ENCODE assay signal across 19 cellular contexts in genomic region chr17:65103896-65104295, GRCh38. TPM values are rescaled to one million over a fixed set of nuclear protein-coding genes. Genes with fewer than 3 reads are reported as not detected.
DNase-seq lines count a peak whose midpoint lies in the region; ATAC-seq, FAIRE-seq and TF ChIP-seq lines count a peak whose summit lies in the region.
"Had no signal": no experiment of that assay in that cellular context is flagged by ENCODE, and none has a peak within 500 bp of the region (broad histone marks: within the 10 kb centered on the region; RNA-seq: fewer than 3 reads in every experiment).

No MANE protein-coding gene starts in this region.

- H3K27me3 ChIP-seq in PC-3 (ENCODE audit: low read length), result no peaks in the 10 kb centered on the region
- H3K27me3 ChIP-seq: cardiac muscle cell had no signal

- H3K27me3 Mint-ChIP-seq in nephron (ENCODE audit: low read depth), result peaks cover 3% of the 10 kb centered on the region
- H3K27me3 Mint-ChIP-seq: activated naive CD8-positive, alpha-beta T cell treated with anti-CD3 and anti-CD28 coated beads for 36 hours had no signal

- peak overlapping the region; percentile 22; the same call in 1 of the 2 replicates for H3K9ac ChIP-seq in PC-3 (ENCODE audit: low read length)

- no peaks in the 10 kb centered on the region for H3K9me3 Mint-ChIP-seq in nephron
- H3K9me3 Mint-ChIP-seq: activated naive CD8-positive, alpha-beta T cell treated with anti-CD3 and anti-CD28 coated beads for 36 hours; naive thymus-derived CD4-positive, alpha-beta T cell had no signal

- no peak for TF ChIP-seq POLR2A in GM12892 (IDR thresholded peaks at IDR 0.05; ENCODE audit: low read depth, low read length)

- peak overlapping the region; percentile 44 for H3K4me2 ChIP-seq in PC-3 (ENCODE audit: low read length)

- no peak for DNase-seq in GM12892 (ENCODE audit: insufficient read length)
- DNase-seq in PC-3, result peak; percentile 93
- DNase-seq in cardiac fibroblast (ENCODE audit: low read depth in 2 of 2), result peak; percentile 16 to 56
- no peak for DNase-seq in occipital lobe (lab: John Stamatoyannopoulos, UW)
- DNase-seq in NCI-H1105 treated with DMSO at 0.1 percent for 48 hours (lab: John Stamatoyannopoulos, UW), result no peak
- DNase-seq in posterior cingulate gyrus, result no peak
- DNase-seq: activated naive CD8-positive, alpha-beta T cell treated with anti-CD3 and anti-CD28 coated beads for 36 hours; effector CD4-positive, alpha-beta T cell; GF-D8; mesenchymal stem cell; MV-4-11; naive thymus-derived CD4-positive, alpha-beta T cell; NCI-H2029; SHP77 had no signal

- intact Hi-C loops in PC-3 (cut with micrococcal nuclease), result loop anchor here (5.0 kb wide), 1 partner anchor 33 kb away; the partner anchor contains the start of gene RGS9
- intact Hi-C loops in posterior cingulate gyrus (cut with DNase I), result loop anchor here (5.0 kb wide), 3 partner anchors 33 to 127 kb away; partner anchors contain the start of gene RGS9

- no peaks in the 10 kb centered on the region for H3K36me3 ChIP-seq in PC-3 (ENCODE audit: low read depth, low read length)
- H3K36me3 ChIP-seq: cardiac muscle cell had no signal

- H3K4me3 Mint-ChIP-seq in nephron, result peak overlapping the region in 1 of 3 experiments; percentile 16
- H3K4me3 Mint-ChIP-seq: activated naive CD8-positive, alpha-beta T cell treated with anti-CD3 and anti-CD28 coated beads for 36 hours; naive thymus-derived CD4-positive, alpha-beta T cell had no signal

- no peak overlapping the region for H2AFZ ChIP-seq in PC-3 (ENCODE audit: low read length)

- H3F3A ChIP-seq in PC-3 (ENCODE audit: low read length, unreplicated experiment), result no peaks in the 10 kb centered on the region

- no peaks in the 10 kb centered on the region for H4K20me1 ChIP-seq in PC-3 (ENCODE audit: low read length)

- CTCF ChIA-PET in PC-3 (lab: Charles Lee), result no interaction called here

- TF ChIP-seq CTCF in PC-3 (conservative IDR thresholded peaks at IDR 0.05; ENCODE audit: low read depth, low read length), result no peak
- no peak for TF ChIP-seq CTCF in cardiac fibroblast (IDR thresholded peaks at IDR 0.05; ENCODE audit: low read depth, low read length)
- TF ChIP-seq CTCF in nephron (IDR thresholded peaks at IDR 0.05; ENCODE audit: unreplicated experiment in 3 of 3), result no peak

- peak overlapping the region; percentile 64 for H3K27ac ChIP-seq in PC-3 (ENCODE audit: low read length)
- H3K27ac ChIP-seq: cardiac muscle cell had no signal

- no peaks in the 10 kb centered on the region for H3K9me2 ChIP-seq in PC-3 (replicated peaks; ENCODE audit: low read length)

- POLR2A ChIA-PET in PC-3 (lab: Charles Lee; ENCODE audit: unreplicated experiment), result interaction anchor here (0.6 to 1.2 kb wide), 5 partner anchors 39 to 608 kb away, joined by 3 to 38 read pairs (median 3); partner anchors contain the start of gene GNA13

- FAIRE-seq in GM12892 (lab: Jason Lieb, UNC), result peak; percentile 40
- FAIRE-seq: HepG2, islet of Langerhans had no signal

- peaks cover 57% of the 10 kb centered on the region for H3K4me1 Mint-ChIP-seq in nephron

- BruUV-seq in PC-3 (replicated peaks; lab: Mats Ljungman, UMichigan), result no TSS peak

- H3K27ac Mint-ChIP-seq in nephron, result peak overlapping the region in 2 of 3 experiments; percentile 83 to 98
- H3K27ac Mint-ChIP-seq: activated naive CD8-positive, alpha-beta T cell treated with anti-CD3 and anti-CD28 coated beads for 36 hours; naive thymus-derived CD4-positive, alpha-beta T cell had no signal

- H3K4me3 ChIP-seq in PC-3 (ENCODE audit: low read length) (no peak overlapping the region), cardiac fibroblast (replicated peaks in 1 of 2; ENCODE audit: low read depth in 2 of 2, low read length in 2 of 2) (no peak overlapping the region)
- H3K4me3 ChIP-seq: cardiac muscle cell had no signal

- H3K79me2 ChIP-seq in PC-3 (ENCODE audit: low read length), result no peaks in the 10 kb centered on the region

- no peaks in the 10 kb centered on the region for H3K36me3 Mint-ChIP-seq in nephron (ENCODE audit: low read depth)
- H3K36me3 Mint-ChIP-seq: activated naive CD8-positive, alpha-beta T cell treated with anti-CD3 and anti-CD28 coated beads for 36 hours; naive thymus-derived CD4-positive, alpha-beta T cell had no signal

- ATAC-seq in PC-3 (peak; percentile 37), HG03280 (IDR thresholded peaks at IDR 0.05; ENCODE audit: unreplicated experiment) (no peak)
- ATAC-seq: HepG2; naive thymus-derived CD4-positive, alpha-beta T cell had no signal

- no peaks in the 10 kb centered on the region for H3K9me3 ChIP-seq in PC-3 (ENCODE audit: low read length)

- peaks cover 58% of the 10 kb centered on the region for H3K4me1 ChIP-seq in PC-3 (ENCODE audit: insufficient read depth, low read length)

RNA-seq across cellular contexts. Expression of gene RGS9, which starts 33.3 kb away (rescaled TPM):
- polyA plus RNA-seq in GM12892 (2012; ENCODE audit: missing spikeins), result 29.1 TPM
- 2.7 and 3.4 TPM in 2 replicates for total RNA-seq in PC-3 (2014; rRNA removed)
- 4.2 TPM for total RNA-seq in occipital lobe
- polyA plus RNA-seq: naive thymus-derived CD4-positive, alpha-beta T cell had no signal

RNA-seq across cellular contexts. Expression of gene GNA13, which starts 47.4 kb away (rescaled TPM):
- 39.2 TPM for polyA plus RNA-seq in GM12892 (2012; ENCODE audit: missing spikeins)
- total RNA-seq in PC-3 (2014; rRNA removed) (33.9 and 38.0 TPM in 2 replicates), occipital lobe (99.7 TPM)

Comparison
In these comparisons a context has a peak if more than half of its experiments do, and no peak if none do; other contexts are left out.
1. DNase-seq: peak in PC-3 (single experiment) and cardiac fibroblast (2 of 2); none in GM12892 (single experiment), occipital lobe (single experiment), NCI-H1105 treated with DMSO at 0.1 percent for 48 hours (single experiment) and posterior cingulate gyrus (0 of 10).